16 cellular contexts compared by ENCODE assay signal in the genomic region with DNA sequence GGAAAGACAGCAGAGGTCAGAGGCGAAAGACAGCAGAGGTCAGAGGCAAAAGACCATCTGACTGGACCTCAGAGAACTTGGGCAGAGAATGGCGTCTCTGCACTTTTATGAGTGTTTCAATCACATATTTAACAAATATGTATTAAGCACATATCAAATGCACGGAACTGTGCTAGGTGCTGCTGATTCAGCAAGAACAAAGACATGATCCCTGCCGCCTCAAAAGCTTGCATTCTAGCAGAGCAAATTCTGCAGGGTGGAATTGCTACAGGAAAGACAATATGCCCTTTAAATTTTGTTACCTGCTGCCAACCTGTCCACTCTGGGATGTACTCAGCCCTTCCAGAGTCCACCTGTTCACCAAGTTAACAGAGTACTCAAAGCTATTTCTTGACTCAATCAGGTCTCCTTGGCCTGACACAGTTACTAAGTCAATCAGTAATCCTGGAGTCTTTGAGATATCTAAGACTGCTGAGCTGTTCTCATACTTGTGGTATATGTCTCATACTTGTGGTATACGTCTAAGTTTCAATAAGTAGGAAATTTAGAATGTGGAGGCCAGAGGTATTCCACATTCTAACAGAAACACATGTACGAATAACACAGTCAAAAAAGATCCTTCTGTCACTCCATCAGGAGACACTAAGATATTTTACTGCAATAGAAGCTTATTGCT.
DNase-seq lines count a peak whose midpoint lies in the region; ATAC-seq and TF ChIP-seq lines count a peak whose summit lies in the region.
"Had no signal": no experiment of that assay in that cellular context is flagged by ENCODE, and none has a peak within 500 bp of the region (broad histone marks: within the 10 kb centered on the region; RNA-seq: fewer than 3 reads in every experiment).

No MANE protein-coding gene starts in this region.

- H3K27me3 Mint-ChIP-seq in activated T-cell treated with anti-CD3 and anti-CD28 coated beads, Interleukin-2, amount 50 U/mL, for 72 hours (ENCODE audit: low read depth) = no peaks in the 10 kb centered on the region
- H3K27me3 Mint-ChIP-seq: central memory CD8-positive, alpha-beta T cell; naive thymus-derived CD8-positive, alpha-beta T cell had no signal

- H3K9me3 ChIP-seq in smooth muscle cell (replicated peaks; ENCODE audit: low read depth) (no peaks in the 10 kb centered on the region), neuronal stem cell (replicated peaks in 1 of 2; ENCODE audit: control insufficient read depth in 2 of 2, insufficient read depth in 1 of 2, low read depth in 1 of 2, low read length in 2 of 2) (no peaks in the 10 kb centered on the region)
- H3K9me3 ChIP-seq: esophagus muscularis mucosa, upper lobe of right lung had no signal

- H2AK5ac ChIP-seq in neuronal stem cell (ENCODE audit: low read depth, low read length) = no peak overlapping the region

- DNase-seq in activated T-cell treated with anti-CD3 and anti-CD28 coated beads, Interleukin-2, amount 50 U/mL, for 72 hours = no peak
- no peak for DNase-seq in activated T-cell treated with anti-CD3 and anti-CD28 coated beads, Interleukin-2, amount 50 U/mL, for 1 hour
- peak; percentile 83 for DNase-seq in NCI-H226
- DNase-seq in epithelial cell of proximal tubule (ENCODE audit: low read depth) = peak; percentile 52
- DNase-seq in smooth muscle cell (lab: John Stamatoyannopoulos, UW; ENCODE audit: unreplicated experiment) = no peak
- no peak for DNase-seq in neuronal stem cell (ENCODE audit: low spot score)
- no peak for DNase-seq in iPS-NIHi7 (ENCODE audit: extremely low spot score)
- DNase-seq: naive thymus-derived CD8-positive, alpha-beta T cell; NCI-H1436; NCI-H82; small intestine; upper lobe of right lung had no signal

- H3K4me2 ChIP-seq in smooth muscle cell (peak overlapping the region; percentile 13), neuronal stem cell (ENCODE audit: insufficient read depth, low read length, poor library complexity, severe bottlenecking) (no peak overlapping the region)

- no peak overlapping the region for H3K4me3 Mint-ChIP-seq in activated T-cell treated with anti-CD3 and anti-CD28 coated beads, Interleukin-2, amount 50 U/mL, for 72 hours
- H3K4me3 Mint-ChIP-seq: central memory CD8-positive, alpha-beta T cell; WTC11 had no signal

- peaks cover 9% of the 10 kb centered on the region for H3K79me2 ChIP-seq in smooth muscle cell (ENCODE audit: low read depth)

- H3K4me1 ChIP-seq in smooth muscle cell (ENCODE audit: low read depth) (no peaks in the 10 kb centered on the region), neuronal stem cell (ENCODE audit: control insufficient read depth in 2 of 2, insufficient read depth in 1 of 2, low read depth in 1 of 2, low read length in 2 of 2) (peaks cover 0 to 2% of the 10 kb centered on the region in 2 donors)

- peaks cover 37% of the 10 kb centered on the region for H3K4me1 Mint-ChIP-seq in activated T-cell treated with anti-CD3 and anti-CD28 coated beads, Interleukin-2, amount 50 U/mL, for 72 hours (ENCODE audit: low read depth)
- H3K4me1 Mint-ChIP-seq: central memory CD8-positive, alpha-beta T cell had no signal

- H2BK120ac ChIP-seq in neuronal stem cell (ENCODE audit: low read depth, low read length) = no peak overlapping the region

- no peak overlapping the region for H4K8ac ChIP-seq in neuronal stem cell (ENCODE audit: low read depth, low read length)

- H4K91ac ChIP-seq in neuronal stem cell (ENCODE audit: low read depth, low read length, poor library complexity) = no peak overlapping the region

- H3K27ac ChIP-seq in smooth muscle cell (ENCODE audit: low read depth) = no peak overlapping the region
- no peak overlapping the region for H3K27ac ChIP-seq in neuronal stem cell (replicated peaks; ENCODE audit: low read length)
- H3K27ac ChIP-seq: esophagus muscularis mucosa, upper lobe of right lung had no signal

- peaks cover 93% of the 10 kb centered on the region for H4K20me1 ChIP-seq in smooth muscle cell (ENCODE audit: low read depth)

- no peak overlapping the region for H3K27ac Mint-ChIP-seq in activated T-cell treated with anti-CD3 and anti-CD28 coated beads, Interleukin-2, amount 50 U/mL, for 72 hours

- H2BK15ac ChIP-seq in neuronal stem cell (ENCODE audit: low read length) = no peak overlapping the region

- no peak overlapping the region for H3K23ac ChIP-seq in neuronal stem cell (ENCODE audit: low read depth, low read length, poor library complexity)

- H2AFZ ChIP-seq in smooth muscle cell (ENCODE audit: low read depth) (no peak overlapping the region), neuronal stem cell (ENCODE audit: low read length) (no peak overlapping the region)

- no peak overlapping the region for H3K4ac ChIP-seq in neuronal stem cell (ENCODE audit: low read length)

- no peak overlapping the region for H3K18ac ChIP-seq in neuronal stem cell (ENCODE audit: low read length)

- no peak overlapping the region for H2BK12ac ChIP-seq in neuronal stem cell (ENCODE audit: low read length)

- H3K4me3 ChIP-seq in epithelial cell of proximal tubule (ENCODE audit: low read depth, low read length) = no peak overlapping the region
- H3K4me3 ChIP-seq in smooth muscle cell = no peak overlapping the region
- no peak overlapping the region for H3K4me3 ChIP-seq in neuronal stem cell (ENCODE audit: low read length in 2 of 2)
- H3K4me3 ChIP-seq: esophagus muscularis mucosa, upper lobe of right lung had no signal

- H3K27me3 ChIP-seq in smooth muscle cell (ENCODE audit: low read depth) = no peaks in the 10 kb centered on the region
- H3K27me3 ChIP-seq in neuronal stem cell (ENCODE audit: control insufficient read depth in 3 of 3, insufficient read depth in 3 of 3, low read depth in 1 of 3, low read length in 3 of 3) = no peaks in the 10 kb centered on the region
- H3K27me3 ChIP-seq: esophagus muscularis mucosa, upper lobe of right lung had no signal

- H3K36me3 ChIP-seq in smooth muscle cell (ENCODE audit: low read depth) = no peaks in the 10 kb centered on the region
- peaks cover 0 to 16% of the 10 kb centered on the region in 2 donors for H3K36me3 ChIP-seq in neuronal stem cell (replicated peaks in 1 of 2; ENCODE audit: control insufficient read depth in 2 of 2, insufficient read depth in 2 of 2, low read length in 2 of 2)
- H3K36me3 ChIP-seq: esophagus muscularis mucosa, upper lobe of right lung had no signal

- H3K36me3 Mint-ChIP-seq in activated T-cell treated with anti-CD3 and anti-CD28 coated beads, Interleukin-2, amount 50 U/mL, for 72 hours (ENCODE audit: insufficient read depth in 2 of 2) = peaks cover 0 to 4% of the 10 kb centered on the region in 2 donors

- H3K79me1 ChIP-seq in neuronal stem cell (ENCODE audit: low read depth, low read length) = no peaks in the 10 kb centered on the region

- 65% methylated on average over 6 of the region's 6 CpGs for WGBS in smooth muscle cell (ENCODE audit: low lambda C conversion rate)
- no CpG with 5 or more reads among the region's 6 CpGs for WGBS in neuronal stem cell (ENCODE audit: extremely low coverage in 2 of 2, insufficient read length in 2 of 2, insufficient replicate concordance in 1 of 2), 2 donors

- no peak overlapping the region for H2BK5ac ChIP-seq in neuronal stem cell (ENCODE audit: low read length)

- H3F3A ChIP-seq in smooth muscle cell (ENCODE audit: low read depth) = no peaks in the 10 kb centered on the region

- peak; percentile 72 to 73 for ATAC-seq in activated T-cell treated with anti-CD3 and anti-CD28 coated beads, Interleukin-2, amount 50 U/mL, for 72 hours (replicated peaks in 1 of 2)
- no peak for ATAC-seq in HG03095 (IDR thresholded peaks at IDR 0.05; ENCODE audit: unreplicated experiment)
- ATAC-seq: naive thymus-derived CD8-positive, alpha-beta T cell; upper lobe of right lung; WTC11 had no signal

- no peak overlapping the region for H3K14ac ChIP-seq in neuronal stem cell (ENCODE audit: low read length)

- TF ChIP-seq CTCF in epithelial cell of proximal tubule (conservative IDR thresholded peaks at IDR 0.05; ENCODE audit: low read depth, low read length) (no peak), smooth muscle cell (IDR thresholded peaks at IDR 0.05; ENCODE audit: borderline replicate concordance, insufficient read depth, poor library complexity, severe bottlenecking) (no peak)

- H3K9ac ChIP-seq in smooth muscle cell (ENCODE audit: low read depth) (no peak overlapping the region), neuronal stem cell (ENCODE audit: low read depth, low read length, poor library complexity) (no peak overlapping the region)

- H3K9me3 Mint-ChIP-seq in activated T-cell treated with anti-CD3 and anti-CD28 coated beads, Interleukin-2, amount 50 U/mL, for 72 hours = no peaks in the 10 kb centered on the region
- H3K9me3 Mint-ChIP-seq: central memory CD8-positive, alpha-beta T cell; naive thymus-derived CD8-positive, alpha-beta T cell had no signal

Comparison
In these comparisons a context has a peak if more than half of its experiments do, and no peak if none do; other contexts are left out.
1. DNase-seq: peak in NCI-H226 (single experiment) and epithelial cell of proximal tubule (single experiment); none in activated T-cell treated with anti-CD3 and anti-CD28 coated beads, Interleukin-2, amount 50 U/mL, for 72 hours (0 of 2), activated T-cell treated with anti-CD3 and anti-CD28 coated beads, Interleukin-2, amount 50 U/mL, for 1 hour (single experiment), smooth muscle cell (single experiment), neuronal stem cell (single experiment) and iPS-NIHi7 (single experiment).